Comparison of ENCODE assay signal across 16 cellular contexts in genomic region chr2:205883965-205884364, GRCh38.
A peak's percentile ranks its signal among the peaks of the same experiment; 100 is the strongest.
DNase-seq lines count a peak whose midpoint lies in the region; ATAC-seq and TF ChIP-seq lines count a peak whose summit lies in the region.
"Had no signal": no experiment of that assay in that cellular context is flagged by ENCODE, and none has a peak within 500 bp of the region (broad histone marks: within the 10 kb centered on the region; RNA-seq: fewer than 3 reads in every experiment).

No MANE protein-coding gene starts in this region.

- peaks cover 0 to 57% (median 40%) of the 10 kb centered on the region in 4 donors for H3K4me1 ChIP-seq in esophagus muscularis mucosa

- TF ChIP-seq POLR2A in esophagus muscularis mucosa (IDR thresholded peaks at IDR 0.05; ENCODE audit: low read depth), result no peak

- ATAC-seq in GM18870 (IDR thresholded peaks at IDR 0.05; ENCODE audit: unreplicated experiment), result no peak
- ATAC-seq: GM23338, HCT116 had no signal

- DNase-seq in NCI-H1417 (lab: John Stamatoyannopoulos, UW) (peak in 2 of 3 experiments; percentile 42 to 57), NCI-H1417 treated with DMSO at 0.1 percent for 48 hours (lab: John Stamatoyannopoulos, UW) (no peak), DMS53 treated with DMSO at 0.1 percent for 48 hours (lab: John Stamatoyannopoulos, UW; ENCODE audit: unreplicated experiment) (peak; percentile 64), NCI-H510A (lab: John Stamatoyannopoulos, UW) (peak; percentile 50), esophagus muscularis mucosa (ENCODE audit: extremely low spot score) (no peak), islet precursor cell (no peak), HEK293T (ENCODE audit: extremely low spot score) (no peak)
- DNase-seq: CD4-positive, alpha-beta memory T cell; MV-4-11; NCI-H187 treated with DMSO at 0.1 percent for 48 hours; NCI-H2227 treated with DMSO at 0.1 percent for 48 hours; NK-92 treated with Interleukin-12 subunit alpha and Interleukin-12 subunit beta, amount 100 ng/mL, for 24 hours; SW 1271 had no signal

- no peak for TF ChIP-seq EP300 in esophagus muscularis mucosa (IDR thresholded peaks at IDR 0.05)

- 91% methylated on average over 4 of the region's 4 CpGs for WGBS in esophagus muscularis mucosa

- intact Hi-C loops in esophagus muscularis mucosa (cut with DNase I), result loop anchor here (2.0 kb wide), 1 partner anchor 119 kb away; no protein-coding TSS in a partner anchor

- no peaks in the 10 kb centered on the region for H3K36me3 ChIP-seq in esophagus muscularis mucosa

- POLR2A ChIA-PET in HEK293T (lab: Yijun Ruan, JAX), result no interaction called here

- peak overlapping the region; percentile 64 to 81 (median 78) for H3K27ac ChIP-seq in esophagus muscularis mucosa (replicated peaks in 1 of 4)

- CTCF ChIA-PET in HEK293T (lab: Yijun Ruan, JAX), result interaction anchor here (0.6 kb wide), 1 partner anchor 792 kb away, joined by 3 read pairs; no protein-coding TSS in a partner anchor

- no peak overlapping the region for H3K4me3 ChIP-seq in esophagus muscularis mucosa
- H3K4me3 ChIP-seq: GM23338 had no signal

- H3K9me3 ChIP-seq in esophagus muscularis mucosa, result no peaks in the 10 kb centered on the region

- TF ChIP-seq CTCF in esophagus muscularis mucosa (IDR thresholded peaks at IDR 0.05), result no peak

- no peaks in the 10 kb centered on the region for H3K27me3 ChIP-seq in esophagus muscularis mucosa

TF ChIP-seq in HEK293T, 16 proteins besides CTCF, POLR2A, EP300 and RAD21:
- TF ChIP-seq ELF4 (IDR thresholded peaks at IDR 0.05) (no peak), SUZ12 (IDR thresholded peaks at IDR 0.05) (no peak), PKNOX1 (IDR thresholded peaks at IDR 0.05) (no peak), ARNT (IDR thresholded peaks at IDR 0.05) (no peak), SP1 (IDR thresholded peaks at IDR 0.05) (no peak), FOXA1 (IDR thresholded peaks at IDR 0.05) (no peak), CTBP1 (IDR thresholded peaks at IDR 0.05; ENCODE audit: borderline replicate concordance) (no peak), NFRKB (IDR thresholded peaks at IDR 0.05) (no peak), BHLHE40 (IDR thresholded peaks at IDR 0.05; ENCODE audit: borderline replicate concordance) (no peak), FOXM1 (IDR thresholded peaks at IDR 0.05; ENCODE audit: borderline replicate concordance) (no peak), TARDBP (IDR thresholded peaks at IDR 0.05) (no peak)

Comparison
In these comparisons a context has a peak if more than half of its experiments do, and no peak if none do; other contexts are left out.
1. DNase-seq: peak in NCI-H1417 (2 of 3), DMS53 treated with DMSO at 0.1 percent for 48 hours (single experiment) and NCI-H510A (single experiment); none in NCI-H1417 treated with DMSO at 0.1 percent for 48 hours (single experiment), esophagus muscularis mucosa (single experiment), islet precursor cell (single experiment) and HEK293T (single experiment).